1 cellular context compared by ENCODE assay signal in genomic region chr1:7646981-7647901, GRCh38.
TF ChIP-seq lines count a peak whose summit lies in the region.

No MANE protein-coding gene starts in this region.

TF ChIP-seq in HCT116, 20 proteins besides CTCF, POLR2A, EP300 and RAD21 (continued from another document):
- no peak for TF ChIP-seq REST (IDR thresholded peaks at IDR 0.05; ENCODE audit: low read depth)
- TF ChIP-seq EGR1 (IDR thresholded peaks at IDR 0.05; ENCODE audit: low read depth), result no peak
